Comparison of ENCODE assay signal across 8 cellular contexts in the genomic region with DNA sequence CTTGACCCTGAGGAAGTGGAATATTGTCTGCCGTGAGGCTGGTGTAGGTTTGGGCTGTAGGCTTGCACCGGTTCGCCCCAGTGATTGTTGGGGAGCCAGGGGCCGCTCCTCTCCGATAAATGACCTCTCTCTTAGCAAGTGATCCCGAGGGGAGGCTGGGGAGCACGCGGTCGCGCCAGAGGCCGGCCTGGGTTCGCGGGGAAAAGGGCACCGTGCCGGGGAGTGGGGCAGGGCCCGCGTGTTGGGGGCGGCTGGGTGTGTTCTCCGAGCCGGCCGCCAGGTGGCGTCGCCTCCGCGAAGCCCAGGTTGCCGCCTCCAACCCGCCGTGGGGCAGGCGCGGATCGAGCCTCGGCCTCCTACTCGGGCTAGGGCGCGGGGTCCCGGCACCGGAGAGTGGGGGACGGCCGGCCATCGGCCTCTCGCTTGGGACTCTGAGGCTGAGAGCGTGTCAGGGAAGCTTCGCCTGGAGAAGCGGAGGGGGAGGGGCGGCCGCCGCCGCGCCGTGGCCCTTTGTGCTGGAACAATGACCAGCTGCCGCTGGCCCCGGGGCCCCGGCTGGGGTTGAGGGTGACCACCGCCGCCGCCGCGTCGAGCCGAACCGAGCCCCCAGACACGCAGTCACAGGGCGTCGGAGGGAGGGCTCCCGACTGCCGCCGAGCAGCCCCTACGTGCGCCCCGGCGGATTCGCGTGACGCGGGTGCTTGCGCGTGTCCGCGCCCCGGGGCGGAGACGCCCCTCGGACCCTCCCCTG. TPM values are rescaled to one million over a fixed set of nuclear protein-coding genes. Genes with fewer than 3 reads are reported as not detected.
A peak's percentile ranks its signal among the peaks of the same experiment; 100 is the strongest.
DNase-seq lines count a peak whose midpoint lies in the region; ATAC-seq and TF ChIP-seq lines count a peak whose summit lies in the region.

No MANE protein-coding gene starts in this region.

- H3K4me3 ChIP-seq in Panc1 (ENCODE audit: low read depth in 2 of 2, low read length in 2 of 2) (peak overlapping the region; percentile 74 to 87), fibroblast of the aortic adventitia (ENCODE audit: low read depth, low read length) (peak overlapping the region; percentile 86), stomach (peak overlapping the region; percentile 68 to 89 (median 88))

- H3K27me3 ChIP-seq in Panc1 (ENCODE audit: control insufficient read depth, insufficient read depth, low read length) (no peaks in the 10 kb centered on the region), stomach (no peaks in the 10 kb centered on the region)

- peaks cover 16% of the 10 kb centered on the region for H3K36me3 Mint-ChIP-seq in nephron progenitor cell (ENCODE audit: low read depth)

- H3K9me3 ChIP-seq in Panc1 (ENCODE audit: control insufficient read depth, insufficient read depth, low read depth, low read length): no peaks in the 10 kb centered on the region
- H3K9me3 ChIP-seq in stomach: no peaks in the 10 kb centered on the region

- POLR2A ChIA-PET in Panc1 (lab: Charles Lee): interaction anchor here (0.8 kb wide), 1 partner anchor 15 kb away, joined by 3 read pairs; no protein-coding TSS in a partner anchor

- in situ Hi-C loops in Panc1 (cut with HindIII; ENCODE audit: low pct_unique_long_range_greater_than_20kb, low sequenced_read_pairs): no loop called here

- no peak for TF ChIP-seq EP300 in stomach (IDR thresholded peaks at IDR 0.05)

- peaks cover 11% of the 10 kb centered on the region; the same call in 1 of the 2 replicates for H3K36me3 ChIP-seq in Panc1 (ENCODE audit: control insufficient read depth, insufficient read depth, low read length)
- H3K36me3 ChIP-seq in stomach: peaks cover 11 to 19% (median 18%) of the 10 kb centered on the region in 4 donors

- peak; percentile 84 for TF ChIP-seq CTCF in C4-2B (conservative IDR thresholded peaks at IDR 0.05)
- TF ChIP-seq CTCF in Panc1 (IDR thresholded peaks at IDR 0.05): peak; percentile 99
- TF ChIP-seq CTCF in fibroblast of the aortic adventitia (IDR thresholded peaks at IDR 0.05; ENCODE audit: insufficient read depth, low read length): peak; percentile 67
- peak; percentile 93 for TF ChIP-seq CTCF in nephron progenitor cell (IDR thresholded peaks at IDR 0.05)
- peak in 6 of 7 experiments; percentile 24 to 99 (median 94) for TF ChIP-seq CTCF in stomach (IDR thresholded peaks at IDR 0.05)

- WGBS in stomach, 5 donors: 0 to 1% (median 0%) methylated on average over 54 to 83 of the region's 83 CpGs

- peaks cover 49% of the 10 kb centered on the region for H3K4me1 Mint-ChIP-seq in nephron progenitor cell

- peak overlapping the region; percentile 97 for H3K27ac Mint-ChIP-seq in nephron progenitor cell

- intact Hi-C loops in Panc1 (cut with micrococcal nuclease; ENCODE audit: unreplicated experiment): no loop called here
- intact Hi-C loops in stomach (cut with DNase I; ENCODE audit: low total_unique reads): no loop called here

- TF ChIP-seq POLR2A in GM19099 (IDR thresholded peaks at IDR 0.05; ENCODE audit: extremely low read depth, insufficient read length, low read depth) (peak; percentile 28), stomach (IDR thresholded peaks at IDR 0.05) (no peak)

- H3K4me3 Mint-ChIP-seq in nephron progenitor cell: peak overlapping the region; percentile 88

- peak; percentile 45 for ATAC-seq in HG03460 (IDR thresholded peaks at IDR 0.05; ENCODE audit: unreplicated experiment)
- peak; percentile 54 for ATAC-seq in Panc1

- H3K27me3 Mint-ChIP-seq in nephron progenitor cell (ENCODE audit: low read depth, poor library complexity): peaks cover 3% of the 10 kb centered on the region

- H3K9me3 Mint-ChIP-seq in nephron progenitor cell: no peaks in the 10 kb centered on the region

- DNase-seq in Panc1 (ENCODE audit: low read depth, low spot score) (no peak), fibroblast of the aortic adventitia (ENCODE audit: low read depth) (peak; percentile 72), nephron progenitor cell (peak; percentile 84), stomach (peak; percentile 82)
- DNase-seq in activated T-helper 9 cell treated with anti-CD3 and anti-CD28 coated beads, Interleukin-2, amount 50 U/mL, for 16 hours (ENCODE audit: low read depth): peak; percentile 68

- H3K27ac ChIP-seq in C4-2B: peak overlapping the region; percentile 89
- peak overlapping the region; percentile 96 for H3K27ac ChIP-seq in Panc1 (ENCODE audit: low read length)
- H3K27ac ChIP-seq in stomach: peak overlapping the region; percentile 97 to 100 (median 100)

- CTCF ChIA-PET in Panc1 (lab: Charles Lee): interaction anchor here (0.5 to 1.4 kb wide), 9 partner anchors 12 to 787 kb away, joined by 4 to 14 read pairs (median 5); no protein-coding TSS in a partner anchor

- no TSS peak for BruUV-seq in Panc1 (replicated peaks; lab: Mats Ljungman, UMichigan)

- H3K4me1 ChIP-seq in Panc1 (ENCODE audit: control insufficient read depth, insufficient read depth, low read length) (peaks cover 37% of the 10 kb centered on the region), stomach (peaks cover 45 to 74% (median 60%) of the 10 kb centered on the region in 4 donors)

RNA-seq across cellular contexts. Expression of a gene that starts 0.4 kb away (rescaled TPM):
- total RNA-seq in Panc1 (2021; ENCODE audit: unreplicated experiment): 65.5 TPM
- polyA plus RNA-seq in Panc1 (2012; ENCODE audit: insufficient read length): 97.7 TPM
- 91.7 and 175 TPM in 2 replicates for total RNA-seq in fibroblast of the aortic adventitia (ENCODE audit: low replicate concordance)
- 10 to 100 TPM; 41.2 to 70.7 (median 52.5) TPM for total RNA-seq in stomach
- 10 to 100 TPM; 34.7 to 58.2 (median 39.1) TPM for polyA plus RNA-seq in stomach

RNA-seq across cellular contexts. Expression of a gene that starts 11.8 kb away (rescaled TPM):
- total RNA-seq in Panc1 (2021; ENCODE audit: unreplicated experiment): 30.5 TPM
- 25.0 TPM for polyA plus RNA-seq in Panc1 (2012; ENCODE audit: insufficient read length)
- 4.1 and 4.8 TPM in 2 replicates for total RNA-seq in fibroblast of the aortic adventitia (ENCODE audit: low replicate concordance)
- 10 to 100 TPM in 2 of 5 donors, 1 to 10 TPM in 2, not detected in 1; 4.2 to 30.8 (median 18.0) TPM for total RNA-seq in stomach
- polyA plus RNA-seq in stomach: 1 to 10 TPM; 2.3 to 4.8 (median 4.7) TPM

RNA-seq across cellular contexts. Expression of a gene that starts 11.9 kb away (rescaled TPM):
- total RNA-seq in Panc1 (2021; ENCODE audit: unreplicated experiment) (108 TPM), fibroblast of the aortic adventitia (ENCODE audit: low replicate concordance) (27.8 and 38.2 TPM in 2 replicates), stomach (100 to 1,000 TPM in 1 of 5 donors, 10 to 100 TPM in 4; 29.9 to 243 (median 93.3) TPM)
- 196 TPM for polyA plus RNA-seq in Panc1 (2012; ENCODE audit: insufficient read length)
- polyA plus RNA-seq in stomach: 100 to 1,000 TPM in 1 of 3 donors, 10 to 100 TPM in 2; 91.2 to 131 (median 98.6) TPM

RNA-seq across cellular contexts. Expression of a gene that starts 29.9 kb away (rescaled TPM):
- 4.7 TPM for total RNA-seq in Panc1 (2021; ENCODE audit: unreplicated experiment)
- polyA plus RNA-seq in Panc1 (2012; ENCODE audit: insufficient read length): 13.1 TPM
- total RNA-seq in fibroblast of the aortic adventitia (ENCODE audit: low replicate concordance): 0.25 and 0.81 TPM in 2 replicates
- 10 to 100 TPM in 3 of 5 donors, 1 to 10 TPM in 2; 7.6 to 96.3 (median 25.5) TPM for total RNA-seq in stomach
- 1 to 10 TPM; 5.1 to 6.2 (median 6.1) TPM for polyA plus RNA-seq in stomach

RNA-seq across cellular contexts. Expression of a gene that starts 31.8 kb away (rescaled TPM):
- total RNA-seq in Panc1 (2021; ENCODE audit: unreplicated experiment): 1.8 TPM
- polyA plus RNA-seq in Panc1 (2012; ENCODE audit: insufficient read length): 2.0 TPM
- 0.16 and 0.27 TPM in 2 replicates for total RNA-seq in fibroblast of the aortic adventitia (ENCODE audit: low replicate concordance)
- total RNA-seq in stomach: 1 to 10 TPM in 1 of 5 donors, not detected in 4; 2.4 TPM
- polyA plus RNA-seq in stomach: under 1 TPM; 0.20 to 0.76 (median 0.75) TPM
